ENCODE assay signal across 26 cellular contexts in the genomic region with DNA sequence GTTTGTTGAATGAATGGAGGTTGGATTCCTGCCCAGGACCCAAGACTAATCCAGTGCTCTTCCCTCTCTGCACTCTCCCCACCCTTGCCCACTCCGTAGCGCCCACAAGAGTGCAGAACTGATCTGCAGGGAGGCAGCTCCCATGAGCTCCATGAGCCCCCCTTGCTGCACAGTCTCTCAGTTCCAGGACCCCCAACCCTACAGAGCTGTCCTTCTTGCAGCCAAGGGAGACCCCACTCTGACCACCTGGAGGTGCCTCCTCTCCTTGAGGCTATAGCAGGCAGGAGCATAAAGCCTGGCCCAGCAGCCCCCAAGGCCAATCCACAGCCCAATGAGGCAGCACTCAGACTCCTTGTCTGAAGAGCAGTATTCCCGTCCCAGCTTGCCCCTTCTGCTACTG.
"Had no signal": no experiment of that assay in that cellular context is flagged by ENCODE, and none has a peak within 500 bp of the region (broad histone marks: within the 10 kb centered on the region; RNA-seq: fewer than 3 reads in every experiment).

No MANE protein-coding gene starts in this region.

- H3K4me1 ChIP-seq: body of pancreas, colonic mucosa, esophagus squamous epithelium, gastroesophageal sphincter, heart right ventricle had no signal

- H3K4me3 ChIP-seq: body of pancreas, colonic mucosa, esophagus squamous epithelium, gastroesophageal sphincter, heart right ventricle had no signal

- H3K27me3 ChIP-seq: body of pancreas, colonic mucosa had no signal

- H3K36me3 Mint-ChIP-seq: activated CD4-positive, alpha-beta memory T cell treated with anti-CD3 and anti-CD28 coated beads for 36 hours; activated naive CD8-positive, alpha-beta T cell had no signal

- H3K27me3 Mint-ChIP-seq: activated CD4-positive, alpha-beta T cell treated with anti-CD3 and anti-CD28 coated beads, Interleukin-2, amount 10 ng/mL, durations not matched to agents 24 days and 14 days had no signal

- H3K9me3 Mint-ChIP-seq: activated CD4-positive, alpha-beta memory T cell treated with anti-CD3 and anti-CD28 coated beads for 36 hours; activated CD4-positive, alpha-beta T cell treated with anti-CD3 and anti-CD28 coated beads, Interleukin-2, amount 10 ng/mL, durations not matched to agents 24 days and 14 days; activated T-cell treated with anti-CD3 and anti-CD28 coated beads, Interleukin-2, amount 50 U/mL, for 72 hours had no signal

- H3K27ac Mint-ChIP-seq: activated CD4-positive, alpha-beta memory T cell treated with anti-CD3 and anti-CD28 coated beads for 36 hours; activated CD4-positive, alpha-beta T cell treated with anti-CD3 and anti-CD28 coated beads for 36 hours; activated CD4-positive, alpha-beta T cell treated with anti-CD3 and anti-CD28 coated beads, Interleukin-2, amount 10 ng/mL, durations not matched to agents 24 days and 14 days; activated CD8-positive, alpha-beta T cell treated with anti-CD3 and anti-CD28 coated beads, Interleukin-2, amount 10 ng/mL, durations not matched to agents 7 days and 5 days; activated naive CD8-positive, alpha-beta T cell; activated T-cell treated with anti-CD3 and anti-CD28 coated beads, Interleukin-2, amount 50 U/mL, for 24 hours; activated T-cell treated with anti-CD3 and anti-CD28 coated beads, Interleukin-2, amount 50 U/mL, for 72 hours had no signal

- ATAC-seq: activated CD4-positive, alpha-beta T cell treated with anti-CD3 and anti-CD28 coated beads for 36 hours; activated CD8-positive, alpha-beta T cell treated with anti-CD3 and anti-CD28 coated beads, Interleukin-2, amount 10 ng/mL, durations not matched to agents 7 days and 5 days; activated T-cell treated with anti-CD3 and anti-CD28 coated beads, Interleukin-2, amount 50 U/mL, for 72 hours; body of pancreas; gastroesophageal sphincter; heart right ventricle had no signal

- H3K4me3 Mint-ChIP-seq: activated CD4-positive, alpha-beta memory T cell treated with anti-CD3 and anti-CD28 coated beads for 36 hours; activated CD4-positive, alpha-beta T cell treated with anti-CD3 and anti-CD28 coated beads for 36 hours; activated CD4-positive, alpha-beta T cell treated with anti-CD3 and anti-CD28 coated beads, Interleukin-2, amount 10 ng/mL, durations not matched to agents 24 days and 14 days; activated CD8-positive, alpha-beta T cell treated with anti-CD3 and anti-CD28 coated beads, Interleukin-2, amount 10 ng/mL, durations not matched to agents 7 days and 5 days; activated naive CD8-positive, alpha-beta T cell; activated T-cell treated with anti-CD3 and anti-CD28 coated beads, Interleukin-2, amount 50 U/mL, for 24 hours; activated T-cell treated with anti-CD3 and anti-CD28 coated beads, Interleukin-2, amount 50 U/mL, for 72 hours had no signal

- H3K9me3 ChIP-seq: body of pancreas, colonic mucosa, esophagus squamous epithelium had no signal

- H3K4me1 Mint-ChIP-seq: activated CD4-positive, alpha-beta T cell treated with anti-CD3 and anti-CD28 coated beads for 36 hours; activated CD4-positive, alpha-beta T cell treated with anti-CD3 and anti-CD28 coated beads, Interleukin-2, amount 10 ng/mL, durations not matched to agents 24 days and 14 days had no signal

- H3K36me3 ChIP-seq: colonic mucosa, esophagus squamous epithelium, gastroesophageal sphincter, heart right ventricle had no signal

- H3K27ac ChIP-seq: body of pancreas, colonic mucosa, epithelial cell of prostate, esophagus squamous epithelium, gastroesophageal sphincter, heart right ventricle had no signal

- DNase-seq: activated CD4-positive, alpha-beta memory T cell treated with anti-CD3 and anti-CD28 coated beads for 36 hours; activated CD4-positive, alpha-beta T cell treated with anti-CD3 and anti-CD28 coated beads for 36 hours; activated CD4-positive, alpha-beta T cell treated with anti-CD3 and anti-CD28 coated beads, Interleukin-2, amount 10 ng/mL, durations not matched to agents 24 days and 14 days; activated CD4-positive, CD25-positive, alpha-beta regulatory T cell; activated CD4-positive, CD25-positive, alpha-beta regulatory T cell treated with anti-CD3 and anti-CD28 coated beads, Interleukin-2, amount 50 U/mL, for 72 hours; activated CD8-positive, alpha-beta memory T cell treated with anti-CD3 and anti-CD28 coated beads, Interleukin-2, amount 50 U/mL, for 48 hours; activated CD8-positive, alpha-beta T cell treated with anti-CD3 and anti-CD28 coated beads, Interleukin-2, amount 10 ng/mL, durations not matched to agents 7 days and 5 days; activated gamma-delta T cell treated with Interleukin-2 at 50 U/mL for 16 hours; activated naive CD4-positive, alpha-beta T cell treated with anti-CD3 and anti-CD28 coated beads, Interleukin-2, amount 50 U/mL, for 16 hours; activated naive CD4-positive, alpha-beta T cell treated with Interleukin-2 at 50 U/mL for 16 hours; activated T-cell treated with anti-CD3 and anti-CD28 coated beads for 4 hours; activated T-cell treated with anti-CD3 and anti-CD28 coated beads, Interleukin-2, amount 50 U/mL, for 24 hours; activated T-cell treated with anti-CD3 and anti-CD28 coated beads, Interleukin-2, amount 50 U/mL, for 72 hours; amniotic stem cell; aorta; body of pancreas; caudate nucleus; colonic mucosa; effector CD8-positive, alpha-beta T cell; esophagus squamous epithelium; foreskin melanocyte; heart right ventricle; T-helper 2 cell had no signal
